Comparison of ENCODE assay signal across 9 cellular contexts in genomic region chr12:65948320-65949008, GRCh38.
DNase-seq lines count a peak whose midpoint lies in the region; ATAC-seq, FAIRE-seq and TF ChIP-seq lines count a peak whose summit lies in the region.
"Had no signal": no experiment of that assay in that cellular context is flagged by ENCODE, and none has a peak within 500 bp of the region (broad histone marks: within the 10 kb centered on the region; RNA-seq: fewer than 3 reads in every experiment).

No MANE protein-coding gene starts in this region.

- WGBS in A549 (ENCODE audit: missing lambda C conversion rate): 24% methylated on average over 11 of the region's 11 CpGs
- 89 to 93% methylated on average over 7 to 10 of the region's 11 CpGs for WGBS in endodermal cell (ENCODE audit: insufficient coverage in 1 of 2, insufficient read length in 1 of 2), 2 experiments
- 77% methylated on average over 9 of the region's 11 CpGs for WGBS in mesenchymal stem cell

- H3K4me1 ChIP-seq in A549: peaks cover 35% of the 10 kb centered on the region
- H3K4me1 ChIP-seq in endodermal cell (ENCODE audit: control insufficient read depth, insufficient read depth, low read length): peaks cover 11% of the 10 kb centered on the region
- H3K4me1 ChIP-seq in mesenchymal stem cell (ENCODE audit: control insufficient read depth, insufficient read depth, low read depth, low read length): peaks cover 9% of the 10 kb centered on the region

- no peak overlapping the region for H2BK15ac ChIP-seq in mesenchymal stem cell (ENCODE audit: low read depth, poor library complexity, severe bottlenecking)

- H3K4me3 ChIP-seq in A549 (no peak overlapping the region), MG63 (0 out of 2 replicates have a peak overlapping the region, but pooled peaks have one; percentile 7), endodermal cell (ENCODE audit: low read length) (no peak overlapping the region), mesenchymal stem cell (ENCODE audit: insufficient read depth in 1 of 2, low read depth in 1 of 2, low read length in 2 of 2) (peak overlapping the region in 1 of 2 experiments; percentile 58)

- peak; percentile 17 to 64; a peak in 2 of 5 replicates for TF ChIP-seq EP300 in A549 (IDR thresholded peaks at IDR 0.05)

- H3K23ac ChIP-seq in mesenchymal stem cell (ENCODE audit: low read length in 2 of 2): no peak overlapping the region

- no peak overlapping the region for H3K14ac ChIP-seq in mesenchymal stem cell (ENCODE audit: low read length in 2 of 2)

- no peak overlapping the region for H2BK120ac ChIP-seq in mesenchymal stem cell (ENCODE audit: low read depth, low read length)

- H3K18ac ChIP-seq in mesenchymal stem cell (ENCODE audit: low read depth in 1 of 2, low read length in 2 of 2): no peak overlapping the region

- POLR2A ChIA-PET in A549 (lab: Yijun Ruan, JAX): no interaction called here

- peak; percentile 18 to 63 for DNase-seq in A549 (ENCODE audit: low read depth in 1 of 2, low spot score in 1 of 2)
- peak; percentile 97 for DNase-seq in MG63
- DNase-seq in endodermal cell: no peak
- DNase-seq in mesenchymal stem cell: peak; percentile 81
- no peak for DNase-seq in activated naive CD4-positive, alpha-beta T cell treated with anti-CD3 and anti-CD28 coated beads for 36 hours
- no peak for DNase-seq in activated CD4-positive, alpha-beta T cell treated with anti-CD3 and anti-CD28 coated beads for 1 hour

- TF ChIP-seq RAD21 in A549 (conservative IDR thresholded peaks at IDR 0.05 in 1 of 2, IDR thresholded peaks at IDR 0.05 in 1 of 2): no peak

- H3K4me2 ChIP-seq in A549 (peak overlapping the region; percentile 54), mesenchymal stem cell (ENCODE audit: low read length, poor library complexity, severe bottlenecking) (peak overlapping the region; percentile 1)

- H3K36me3 ChIP-seq in MG63 (no peaks in the 10 kb centered on the region), endodermal cell (ENCODE audit: control insufficient read depth, insufficient read depth, low read length) (peaks cover 46% of the 10 kb centered on the region), mesenchymal stem cell (ENCODE audit: control insufficient read depth in 1 of 2, insufficient read depth in 2 of 2, low read depth in 1 of 2, low read length in 2 of 2) (peaks cover 3 to 41% of the 10 kb centered on the region in 2 experiments)

- no peaks in the 10 kb centered on the region for H3K27me3 ChIP-seq in MG63
- H3K27me3 ChIP-seq in endodermal cell (ENCODE audit: control insufficient read depth, insufficient read depth, low read length, poor library complexity, severe bottlenecking): no peaks in the 10 kb centered on the region
- H3K27me3 ChIP-seq in mesenchymal stem cell (ENCODE audit: control insufficient read depth in 1 of 2, insufficient read depth in 1 of 2, low read length in 2 of 2): no peaks in the 10 kb centered on the region

- H3K4me3 Mint-ChIP-seq in endodermal cell: no peak overlapping the region
- no peak overlapping the region for H3K4me3 Mint-ChIP-seq in activated naive CD4-positive, alpha-beta T cell treated with anti-CD3 and anti-CD28 coated beads for 36 hours

- TF ChIP-seq CTCF in A549 (IDR thresholded peaks at IDR 0.05) (no peak), endodermal cell (conservative IDR thresholded peaks at IDR 0.05) (no peak)

- peak; percentile 43 for FAIRE-seq in A549 (lab: Jason Lieb, UNC)

- H3K9me3 ChIP-seq in A549 (no peaks in the 10 kb centered on the region), MG63 (no peaks in the 10 kb centered on the region), endodermal cell (ENCODE audit: control insufficient read depth, low read length) (no peaks in the 10 kb centered on the region), mesenchymal stem cell (ENCODE audit: control insufficient read depth, low read length) (no peaks in the 10 kb centered on the region)

- H3K27me3 Mint-ChIP-seq in endodermal cell (ENCODE audit: insufficient read depth): no peaks in the 10 kb centered on the region
- peaks cover 24% of the 10 kb centered on the region for H3K27me3 Mint-ChIP-seq in activated naive CD4-positive, alpha-beta T cell treated with anti-CD3 and anti-CD28 coated beads for 36 hours (ENCODE audit: low read depth)

- H2AFZ ChIP-seq in mesenchymal stem cell (ENCODE audit: low read depth, low read length): no peak overlapping the region

- intact Hi-C loops in activated naive CD4-positive, alpha-beta T cell treated with anti-CD3 and anti-CD28 coated beads for 36 hours (cut with micrococcal nuclease): no loop called here

- H3K27ac Mint-ChIP-seq in endodermal cell: peak overlapping the region; percentile 59
- no peak overlapping the region for H3K27ac Mint-ChIP-seq in activated naive CD4-positive, alpha-beta T cell treated with anti-CD3 and anti-CD28 coated beads for 36 hours

- H3K36me3 Mint-ChIP-seq in endodermal cell (ENCODE audit: low read depth): no peaks in the 10 kb centered on the region
- no peaks in the 10 kb centered on the region for H3K36me3 Mint-ChIP-seq in activated naive CD4-positive, alpha-beta T cell treated with anti-CD3 and anti-CD28 coated beads for 36 hours (ENCODE audit: low read depth)

- no peak overlapping the region for H2BK5ac ChIP-seq in mesenchymal stem cell (ENCODE audit: low read depth, low read length, poor library complexity, severe bottlenecking)

- H2BK12ac ChIP-seq in mesenchymal stem cell (ENCODE audit: low read length in 2 of 2): no peak overlapping the region

- peaks cover 1% of the 10 kb centered on the region for H3K79me1 ChIP-seq in mesenchymal stem cell (replicated peaks; ENCODE audit: low read length, poor library complexity, severe bottlenecking)

- no peak overlapping the region for H2AK5ac ChIP-seq in mesenchymal stem cell (ENCODE audit: low read length, severe bottlenecking)

- peak overlapping the region; percentile 11 to 71 for H3K27ac ChIP-seq in A549
- H3K27ac ChIP-seq in endodermal cell (ENCODE audit: low read depth, low read length): peak overlapping the region; percentile 53
- H3K27ac ChIP-seq in mesenchymal stem cell (ENCODE audit: low read length, poor library complexity, severe bottlenecking): peak overlapping the region; percentile 66
- H3K27ac ChIP-seq: C4-2B had no signal

- H4K91ac ChIP-seq in mesenchymal stem cell (ENCODE audit: low read length): no peak overlapping the region

- no peaks in the 10 kb centered on the region for H3K9me3 Mint-ChIP-seq in endodermal cell
- H3K9me3 Mint-ChIP-seq in activated naive CD4-positive, alpha-beta T cell treated with anti-CD3 and anti-CD28 coated beads for 36 hours: no peaks in the 10 kb centered on the region

- peak; percentile 83 to 86 for ATAC-seq in A549
- ATAC-seq in GM21381 (IDR thresholded peaks at IDR 0.05; ENCODE audit: unreplicated experiment): no peak
- ATAC-seq in HG02870 (IDR thresholded peaks at IDR 0.05; ENCODE audit: unreplicated experiment): no peak

- H3K9ac ChIP-seq in endodermal cell (ENCODE audit: extremely low read depth, low read length, poor library complexity, severe bottlenecking) (no peak overlapping the region), mesenchymal stem cell (ENCODE audit: low read length) (peak overlapping the region; percentile 87)

- no peak for TF ChIP-seq POLR2A in A549 (IDR thresholded peaks at IDR 0.05; ENCODE audit: low read length)

- no peak overlapping the region for H3K4ac ChIP-seq in mesenchymal stem cell (ENCODE audit: low read depth in 1 of 2, low read length in 2 of 2)

- peaks cover 24% of the 10 kb centered on the region for H3K4me1 Mint-ChIP-seq in endodermal cell
- H3K4me1 Mint-ChIP-seq in activated naive CD4-positive, alpha-beta T cell treated with anti-CD3 and anti-CD28 coated beads for 36 hours (ENCODE audit: low read depth): peaks cover 4% of the 10 kb centered on the region

- H4K8ac ChIP-seq in mesenchymal stem cell (ENCODE audit: low read length): no peak overlapping the region

- CTCF ChIA-PET in A549 (lab: Yijun Ruan, JAX): interaction anchor here (1.1 to 1.8 kb wide), 2 partner anchors 18 to 36 kb away, joined by 3 read pairs; no protein-coding TSS in a partner anchor
- CTCF ChIA-PET in activated naive CD4-positive, alpha-beta T cell treated with anti-CD3 and anti-CD28 coated beads for 36 hours (lab: Charles Lee): interaction anchor here (0.9 kb wide), 1 partner anchor 1057 kb away, joined by 3 read pairs; no protein-coding TSS in a partner anchor

TF ChIP-seq in A549, 52 proteins besides CTCF, POLR2A, EP300 and RAD21 (continues in another document):
- TF ChIP-seq JUN (IDR thresholded peaks at IDR 0.05): 0 out of 5 replicates have a peak, but pooled peaks of 1 of the 2 experiments have one; percentile 44
- TF ChIP-seq, protein P1, sequence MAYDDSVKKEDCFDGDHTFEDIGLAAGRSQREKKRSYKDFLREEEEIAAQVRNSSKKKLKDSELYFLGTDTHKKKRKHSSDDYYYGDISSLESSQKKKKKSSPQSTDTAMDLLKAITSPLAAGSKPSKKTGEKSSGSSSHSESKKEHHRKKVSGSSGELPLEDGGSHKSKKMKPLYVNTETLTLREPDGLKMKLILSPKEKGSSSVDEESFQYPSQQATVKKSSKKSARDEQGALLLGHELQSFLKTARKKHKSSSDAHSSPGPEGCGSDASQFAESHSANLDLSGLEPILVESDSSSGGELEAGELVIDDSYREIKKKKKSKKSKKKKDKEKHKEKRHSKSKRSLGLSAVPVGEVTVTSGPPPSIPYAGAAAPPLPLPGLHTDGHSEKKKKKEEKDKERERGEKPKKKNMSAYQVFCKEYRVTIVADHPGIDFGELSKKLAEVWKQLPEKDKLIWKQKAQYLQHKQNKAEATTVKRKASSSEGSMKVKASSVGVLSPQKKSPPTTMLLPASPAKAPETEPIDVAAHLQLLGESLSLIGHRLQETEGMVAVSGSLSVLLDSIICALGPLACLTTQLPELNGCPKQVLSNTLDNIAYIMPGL (CRISPR knock-in tag; IDR thresholded peaks at IDR 0.05; ENCODE audit: borderline replicate concordance): no peak
- TF ChIP-seq TFCP2L1 (CRISPR knock-in tag; IDR thresholded peaks at IDR 0.05): no peak
- 0 out of 2 replicates have a peak, but pooled peaks have one; percentile 20 for TF ChIP-seq FOSL2 (IDR thresholded peaks at IDR 0.05)
- TF ChIP-seq FOSL2 (CRISPR knock-in tag; IDR thresholded peaks at IDR 0.05): peak; percentile 59; the same call in 1 of the 2 replicates
- TF ChIP-seq GATA3 (IDR thresholded peaks at IDR 0.05; ENCODE audit: borderline replicate concordance): peak; percentile 47; the same call in 1 of the 2 replicates
- TF ChIP-seq RFX5 (IDR thresholded peaks at IDR 0.05): no peak
- no peak for TF ChIP-seq EHF (CRISPR knock-in tag; IDR thresholded peaks at IDR 0.05)
- TF ChIP-seq, protein P2, sequence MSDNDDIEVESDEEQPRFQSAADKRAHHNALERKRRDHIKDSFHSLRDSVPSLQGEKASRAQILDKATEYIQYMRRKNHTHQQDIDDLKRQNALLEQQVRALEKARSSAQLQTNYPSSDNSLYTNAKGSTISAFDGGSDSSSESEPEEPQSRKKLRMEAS (IDR thresholded peaks at IDR 0.05): peak; percentile 52
- TF ChIP-seq TP53 (CRISPR knock-in tag; IDR thresholded peaks at IDR 0.05): no peak
- TF ChIP-seq POLR2AphosphoS2 (conservative IDR thresholded peaks at IDR 0.05; ENCODE audit: low read length): no peak
- TF ChIP-seq CHD2 (IDR thresholded peaks at IDR 0.05; ENCODE audit: low read length, partially characterized antibody): no peak

Comparison
In these comparisons a context has a peak if more than half of its experiments do, and no peak if none do; other contexts are left out.
1. ATAC-seq: peak in A549 (2 of 2); none in GM21381 (single experiment) and HG02870 (single experiment).
2. DNase-seq: peak in A549 (2 of 2), MG63 (single experiment) and mesenchymal stem cell (single experiment); none in endodermal cell (single experiment), activated naive CD4-positive, alpha-beta T cell treated with anti-CD3 and anti-CD28 coated beads for 36 hours (single experiment) and activated CD4-positive, alpha-beta T cell treated with anti-CD3 and anti-CD28 coated beads for 1 hour (single experiment).
3. Peak in every context shown above with its lines, with median percentiles within 50 percentile points of each other: H3K27ac ChIP-seq.